Comparison of ENCODE assay signal across 13 cellular contexts in genomic region chr18:72692086-72692485, GRCh38.
DNase-seq lines count a peak whose midpoint lies in the region; ATAC-seq, FAIRE-seq and TF ChIP-seq lines count a peak whose summit lies in the region.
"Had no signal": no experiment of that assay in that cellular context is flagged by ENCODE, and none has a peak within 500 bp of the region (broad histone marks: within the 10 kb centered on the region; RNA-seq: fewer than 3 reads in every experiment).

No MANE protein-coding gene starts in this region.

- peak overlapping the region; percentile 71; the same call in 1 of the 2 replicates for H2AFZ ChIP-seq in PC-9

- H3F3A ChIP-seq in PC-9 (ENCODE audit: insufficient read depth, low read depth): no peaks in the 10 kb centered on the region

- H3K27ac ChIP-seq in PC-9 (no peak overlapping the region), iPS-18a (ENCODE audit: low read length) (peak overlapping the region; percentile 25), small intestine (ENCODE audit: low read depth in 1 of 2, low read length in 1 of 2) (no peak overlapping the region)
- H3K27ac ChIP-seq: heart left ventricle had no signal

- intact Hi-C loops in PC-9 (cut with micrococcal nuclease; ENCODE audit: unreplicated experiment): no loop called here

- H4K20me1 ChIP-seq in PC-9 (ENCODE audit: insufficient read depth): no peaks in the 10 kb centered on the region

- H3K4me1 ChIP-seq in PC-9 (replicated peaks; ENCODE audit: insufficient read depth) (peaks cover 6% of the 10 kb centered on the region; the same call in 1 of the 2 replicates), iPS-18a (ENCODE audit: control insufficient read depth, low read depth, low read length) (peaks cover 17% of the 10 kb centered on the region), small intestine (ENCODE audit: control insufficient read depth in 2 of 2, insufficient read depth in 1 of 2, low read depth in 1 of 2, low read length in 1 of 2) (peaks cover 0 to 2% of the 10 kb centered on the region in 2 donors)

- H3K4me3 ChIP-seq in PC-9 (peak overlapping the region; percentile 22; the same call in 1 of the 2 replicates), iPS-18a (ENCODE audit: low read length) (peak overlapping the region; percentile 15), small intestine (ENCODE audit: low read depth in 1 of 2, low read length in 2 of 2) (no peak overlapping the region)
- H3K4me3 ChIP-seq: heart left ventricle had no signal

- POLR2A ChIA-PET in PC-9 (lab: Charles Lee; ENCODE audit: unreplicated experiment): no interaction called here

- DNase-seq in NCI-H1092 (lab: John Stamatoyannopoulos, UW): peak; percentile 65
- DNase-seq in PC-9: peak in 1 of 2 experiments; percentile 5
- DNase-seq in small intestine: peak; percentile 10
- no peak for DNase-seq in kidney glomerular epithelial cell (lab: John Stamatoyannopoulos, UW)
- no peak for DNase-seq in foreskin melanocyte
- DNase-seq: activated CD4-positive, alpha-beta T cell treated with anti-CD3 and anti-CD28 coated beads, Interleukin-2, amount 50 U/mL, for 48 hours; activated naive CD4-positive, alpha-beta T cell treated with anti-CD3 and anti-CD28 coated beads, Interleukin-2, amount 10 ng/mL, durations not matched to agents 7 days and 5 days; DMS 273 treated with DMSO at 0.1 percent for 48 hours; heart left ventricle had no signal

- ATAC-seq in GM18520 (IDR thresholded peaks at IDR 0.05; ENCODE audit: unreplicated experiment): no peak
- no peak for ATAC-seq in GM18909 (IDR thresholded peaks at IDR 0.05; ENCODE audit: poor library complexity, unreplicated experiment)
- ATAC-seq: heart left ventricle had no signal

- no peaks in the 10 kb centered on the region for H3K9me2 ChIP-seq in PC-9 (ENCODE audit: insufficient read depth)

- peaks cover 6% of the 10 kb centered on the region; the same call in 1 of the 2 replicates for H3K27me3 ChIP-seq in PC-9 (ENCODE audit: insufficient read depth, low read depth)
- H3K27me3 ChIP-seq in iPS-18a (ENCODE audit: control insufficient read depth, insufficient read depth, low read length): no peaks in the 10 kb centered on the region
- no peaks in the 10 kb centered on the region for H3K27me3 ChIP-seq in small intestine (ENCODE audit: control insufficient read depth in 2 of 2, insufficient read depth in 2 of 2, low read length in 2 of 2)
- H3K27me3 ChIP-seq: heart left ventricle had no signal

- TF ChIP-seq CTCF in PC-9 (conservative IDR thresholded peaks at IDR 0.05): no peak

- BruUV-seq in PC-9 (replicated peaks; lab: Mats Ljungman, UMichigan): no TSS peak

- 7 to 22% (median 9%) methylated on average over 16 of the region's 16 CpGs for WGBS in small intestine, 3 donors

- peak overlapping the region; percentile 61 for H3K4me2 ChIP-seq in PC-9

- no peak overlapping the region for H3K9ac ChIP-seq in iPS-18a (ENCODE audit: low read length)

- no peaks in the 10 kb centered on the region for H3K9me3 ChIP-seq in PC-9 (ENCODE audit: insufficient read depth, low read depth)
- H3K9me3 ChIP-seq in iPS-18a (ENCODE audit: control insufficient read depth, low read depth, low read length): no peaks in the 10 kb centered on the region
- H3K9me3 ChIP-seq in small intestine (ENCODE audit: control insufficient read depth, low read depth): no peaks in the 10 kb centered on the region
- H3K9me3 ChIP-seq: heart left ventricle had no signal

- H3K36me3 ChIP-seq in PC-9 (ENCODE audit: low read depth): no peaks in the 10 kb centered on the region
- H3K36me3 ChIP-seq in iPS-18a (ENCODE audit: control insufficient read depth, low read depth, low read length): no peaks in the 10 kb centered on the region
- H3K36me3 ChIP-seq in small intestine (ENCODE audit: control insufficient read depth in 2 of 2, insufficient read depth in 2 of 2, low read length in 2 of 2): no peaks in the 10 kb centered on the region
- H3K36me3 ChIP-seq: heart left ventricle had no signal

- CTCF ChIA-PET in PC-9 (lab: Charles Lee): no interaction called here

- no peak for FAIRE-seq in small intestine (lab: Jason Lieb, UNC)
- FAIRE-seq: HTR-8/SVneo had no signal

- H3K79me2 ChIP-seq in PC-9 (ENCODE audit: low read depth): no peaks in the 10 kb centered on the region

Comparison
In these comparisons a context has a peak if more than half of its experiments do, and no peak if none do; other contexts are left out.
1. DNase-seq: peak in NCI-H1092 (single experiment) and small intestine (single experiment); none in kidney glomerular epithelial cell (single experiment) and foreskin melanocyte (single experiment).
2. H3K4me3 ChIP-seq: peak in PC-9 (single experiment) and iPS-18a (single experiment); none in small intestine (0 of 2).